Comparison of ENCODE assay signal across 9 cellular contexts in genomic region chr20:25000268-25000801, GRCh38. TPM values are rescaled to one million over a fixed set of nuclear protein-coding genes. Genes with fewer than 3 reads are reported as not detected.
DNase-seq lines count a peak whose midpoint lies in the region; ATAC-seq, FAIRE-seq and TF ChIP-seq lines count a peak whose summit lies in the region.
"Had no signal": no experiment of that assay in that cellular context is flagged by ENCODE, and none has a peak within 500 bp of the region (broad histone marks: within the 10 kb centered on the region; RNA-seq: fewer than 3 reads in every experiment).

No MANE protein-coding gene starts in this region.

- H3K27ac Mint-ChIP-seq in activated CD4-positive, alpha-beta T cell treated with anti-CD3 and anti-CD28 coated beads, Interleukin-2, amount 10 ng/mL, durations not matched to agents 24 days and 14 days: peak overlapping the region; percentile 62
- H3K27ac Mint-ChIP-seq in activated naive CD8-positive, alpha-beta T cell treated with anti-CD3 and anti-CD28 coated beads, Interleukin-2, amount 50 U/mL, for 24 hours: peak overlapping the region; percentile 23

- intact Hi-C loops in activated CD4-positive, alpha-beta T cell treated with anti-CD3 and anti-CD28 coated beads, Interleukin-2, amount 10 ng/mL, durations not matched to agents 24 days and 14 days (cut with micrococcal nuclease): no loop called here

- in situ Hi-C loops in GM13977 (cut with MboI; ENCODE audit: low pct_unique_long_range_greater_than_20kb, low sequenced_read_pairs, unreplicated experiment): no loop called here

- no peak overlapping the region for H3K4me3 Mint-ChIP-seq in activated CD4-positive, alpha-beta T cell treated with anti-CD3 and anti-CD28 coated beads, Interleukin-2, amount 10 ng/mL, durations not matched to agents 24 days and 14 days
- H3K4me3 Mint-ChIP-seq in activated naive CD8-positive, alpha-beta T cell treated with anti-CD3 and anti-CD28 coated beads, Interleukin-2, amount 50 U/mL, for 24 hours: no peak overlapping the region

- H3K9me3 Mint-ChIP-seq in activated CD4-positive, alpha-beta T cell treated with anti-CD3 and anti-CD28 coated beads, Interleukin-2, amount 10 ng/mL, durations not matched to agents 24 days and 14 days: no peaks in the 10 kb centered on the region
- no peaks in the 10 kb centered on the region for H3K9me3 Mint-ChIP-seq in activated naive CD8-positive, alpha-beta T cell treated with anti-CD3 and anti-CD28 coated beads, Interleukin-2, amount 50 U/mL, for 24 hours

- H3K4me1 ChIP-seq in urinary bladder (ENCODE audit: insufficient read depth): no peaks in the 10 kb centered on the region

- peaks cover 6% of the 10 kb centered on the region for H3K4me1 Mint-ChIP-seq in activated CD4-positive, alpha-beta T cell treated with anti-CD3 and anti-CD28 coated beads, Interleukin-2, amount 10 ng/mL, durations not matched to agents 24 days and 14 days
- H3K4me1 Mint-ChIP-seq in activated naive CD8-positive, alpha-beta T cell treated with anti-CD3 and anti-CD28 coated beads, Interleukin-2, amount 50 U/mL, for 24 hours: peaks cover 5% of the 10 kb centered on the region

- no peak for DNase-seq in activated CD4-positive, alpha-beta T cell treated with anti-CD3 and anti-CD28 coated beads, Interleukin-2, amount 10 ng/mL, durations not matched to agents 24 days and 14 days
- DNase-seq in activated CD4-positive, alpha-beta T cell treated with anti-CD3 and anti-CD28 coated beads for 48 hours: no peak
- DNase-seq in activated naive CD8-positive, alpha-beta T cell treated with anti-CD3 and anti-CD28 coated beads, Interleukin-2, amount 50 U/mL, for 24 hours: no peak
- DNase-seq in islet precursor cell (peak; percentile 37), GM13977 (ENCODE audit: low spot score) (no peak), D721Med (ENCODE audit: insufficient read length, low spot score) (no peak)
- DNase-seq: DND-41 had no signal

- H3K36me3 ChIP-seq in urinary bladder (ENCODE audit: insufficient read depth): no peaks in the 10 kb centered on the region

- peak; percentile 61 for ATAC-seq in activated naive CD8-positive, alpha-beta T cell treated with anti-CD3 and anti-CD28 coated beads, Interleukin-2, amount 50 U/mL, for 24 hours
- ATAC-seq in HG03460 (IDR thresholded peaks at IDR 0.05; ENCODE audit: unreplicated experiment): no peak

- FAIRE-seq in D721Med (lab: Jason Lieb, UNC): no peak

- peaks cover 27% of the 10 kb centered on the region for H3K27me3 Mint-ChIP-seq in activated CD4-positive, alpha-beta T cell treated with anti-CD3 and anti-CD28 coated beads, Interleukin-2, amount 10 ng/mL, durations not matched to agents 24 days and 14 days
- no peaks in the 10 kb centered on the region for H3K27me3 Mint-ChIP-seq in activated naive CD8-positive, alpha-beta T cell treated with anti-CD3 and anti-CD28 coated beads, Interleukin-2, amount 50 U/mL, for 24 hours

- H3K27ac ChIP-seq in urinary bladder (ENCODE audit: low read depth): peak overlapping the region; percentile 3

- TF ChIP-seq CTCF in GM13977 (IDR thresholded peaks at IDR 0.05; ENCODE audit: extremely low read depth, insufficient read depth, missing control alignments) (no peak), D721Med (IDR thresholded peaks at IDR 0.05; ENCODE audit: insufficient read depth, missing control alignments) (no peak)

- H3K4me3 ChIP-seq in urinary bladder (ENCODE audit: low read depth, low read length): no peak overlapping the region

- peaks cover 8% of the 10 kb centered on the region for H3K36me3 Mint-ChIP-seq in activated CD4-positive, alpha-beta T cell treated with anti-CD3 and anti-CD28 coated beads, Interleukin-2, amount 10 ng/mL, durations not matched to agents 24 days and 14 days (ENCODE audit: low read depth)
- H3K36me3 Mint-ChIP-seq in activated naive CD8-positive, alpha-beta T cell treated with anti-CD3 and anti-CD28 coated beads, Interleukin-2, amount 50 U/mL, for 24 hours (ENCODE audit: low read depth): peaks cover 6% of the 10 kb centered on the region

- 36% methylated on average over 4 of the region's 4 CpGs for WGBS in urinary bladder

RNA-seq across cellular contexts. Expression of gene APMAP, which starts 7.8 kb away (rescaled TPM):
- 56.4 and 56.8 TPM in 2 replicates for total RNA-seq in activated CD4-positive, alpha-beta T cell treated with anti-CD3 and anti-CD28 coated beads, Interleukin-2, amount 10 ng/mL, durations not matched to agents 24 days and 14 days
- total RNA-seq in urinary bladder: 41.7 TPM
- 54.9 TPM for polyA plus RNA-seq in urinary bladder

RNA-seq across cellular contexts. Expression of gene CST7, which starts 51.3 kb away (rescaled TPM):
- 115 and 117 TPM in 2 replicates for total RNA-seq in activated CD4-positive, alpha-beta T cell treated with anti-CD3 and anti-CD28 coated beads, Interleukin-2, amount 10 ng/mL, durations not matched to agents 24 days and 14 days
- total RNA-seq in urinary bladder: not detected
- 4.5 TPM for polyA plus RNA-seq in urinary bladder

RNA-seq across cellular contexts. Expression of gene ACSS1, which starts 57.6 kb away (rescaled TPM):
- 13.0 and 13.5 TPM in 2 replicates for total RNA-seq in activated CD4-positive, alpha-beta T cell treated with anti-CD3 and anti-CD28 coated beads, Interleukin-2, amount 10 ng/mL, durations not matched to agents 24 days and 14 days
- 11.1 TPM for total RNA-seq in urinary bladder
- polyA plus RNA-seq in urinary bladder: 15.1 TPM

Comparison
In these comparisons a context has a peak if more than half of its experiments do, and no peak if none do; other contexts are left out.
1. RNA of gene CST7, which starts 51.3 kb away (total RNA-seq): 115 to 117 TPM in activated CD4-positive, alpha-beta T cell treated with anti-CD3 and anti-CD28 coated beads, Interleukin-2, amount 10 ng/mL, durations not matched to agents 24 days and 14 days; not detected in urinary bladder (single experiment); every median in the first group is over 100 times any median in the second.